In genomic region chr11:116543099-116543498, GRCh38 we compare ENCODE assay signal across 1 cellular context.
TF ChIP-seq lines count a peak whose summit lies in the region.

No MANE protein-coding gene starts in this region.

TF ChIP-seq in HepG2, 621 proteins besides CTCF, POLR2A, EP300 and RAD21 (continued from another document):
- TF ChIP-seq DMTF1 (CRISPR knock-in tag; IDR thresholded peaks at IDR 0.05) (no peak), SOX6 (IDR thresholded peaks at IDR 0.05) (no peak), SOX6 (CRISPR knock-in tag; IDR thresholded peaks at IDR 0.05) (no peak), MAX (IDR thresholded peaks at IDR 0.05) (0 out of 2 replicates have a peak, but pooled peaks have one; percentile 42), THAP8 (CRISPR knock-in tag; IDR thresholded peaks at IDR 0.05; ENCODE audit: borderline replicate concordance) (no peak)
